17 cellular contexts compared by ENCODE assay signal in the genomic region with DNA sequence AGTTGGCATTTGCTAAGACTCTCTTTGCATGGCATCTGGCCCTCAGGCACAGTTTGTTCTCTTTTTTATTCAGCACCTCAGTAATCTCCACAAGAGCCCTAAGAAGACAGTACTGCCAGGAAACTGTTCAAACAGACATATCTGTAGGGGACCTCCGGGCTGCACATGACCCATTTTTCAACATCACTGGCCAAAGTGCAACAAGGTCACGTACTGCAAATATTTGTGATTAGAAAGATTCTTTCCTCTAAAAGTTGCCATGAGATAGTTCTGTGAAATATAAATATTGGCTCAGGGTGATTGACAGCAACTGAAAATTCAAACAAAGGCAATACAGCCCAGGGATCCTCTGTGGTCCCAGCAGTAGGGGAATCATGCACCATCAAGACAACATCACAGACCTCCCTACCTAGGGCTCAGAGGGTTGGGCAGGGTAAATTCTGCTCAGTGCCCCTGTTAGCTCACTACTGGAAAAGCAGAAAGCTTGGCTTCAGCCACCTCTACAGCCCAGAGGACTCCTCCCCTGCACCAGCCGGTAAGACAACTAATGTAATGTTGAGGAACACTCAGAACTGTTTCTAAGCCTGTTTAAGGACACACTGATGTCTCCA.
DNase-seq lines count a peak whose midpoint lies in the region; ATAC-seq, FAIRE-seq and TF ChIP-seq lines count a peak whose summit lies in the region.
"Had no signal": no experiment of that assay in that cellular context is flagged by ENCODE, and none has a peak within 500 bp of the region (broad histone marks: within the 10 kb centered on the region; RNA-seq: fewer than 3 reads in every experiment).

No MANE protein-coding gene starts in this region.

- no peak overlapping the region for H3K4me3 ChIP-seq in right atrium auricular region
- peak overlapping the region; percentile 1 to 56 (median 14); a peak in 4 of 6 replicates for H3K4me3 ChIP-seq in HepG2 (replicated peaks in 1 of 3; ENCODE audit: insufficient read depth in 1 of 3, low read depth in 2 of 3, low read length in 3 of 3)

- no peak overlapping the region for H3K4me3 Mint-ChIP-seq in WTC11
- H3K4me3 Mint-ChIP-seq: activated CD4-positive, alpha-beta memory T cell treated with anti-CD3 and anti-CD28 coated beads for 36 hours; T-helper 2 cell treated with Interferon-gamma antibody and Interleukin-4, amounts not matched to agents 5 μg/mL and 100 μg/mL, for 36 hours had no signal

- CTCF ChIA-PET in WTC11 (lab: Charles Lee) = no interaction called here
- CTCF ChIA-PET in HepG2 (lab: Yijun Ruan, JAX; ENCODE audit: low intra/inter-chr PET ratio, low total read pairs) = interaction anchor here (1.1 to 1.3 kb wide), 2 partner anchors 135 to 294 kb away, joined by 4 to 5 read pairs; no protein-coding TSS in a partner anchor

- H3K36me3 Mint-ChIP-seq in WTC11 = no peaks in the 10 kb centered on the region
- H3K36me3 Mint-ChIP-seq: activated CD4-positive, alpha-beta memory T cell treated with anti-CD3 and anti-CD28 coated beads for 36 hours had no signal

- H3K9ac ChIP-seq in HepG2 (ENCODE audit: insufficient read depth, low read depth, low read length) = peak overlapping the region; percentile 58

- H3K79me2 ChIP-seq in HepG2 (ENCODE audit: insufficient read depth, low read length) = no peaks in the 10 kb centered on the region

- no TSS peak for BruUV-seq in HepG2 (replicated peaks; lab: Mats Ljungman, UMichigan)

- FAIRE-seq in HepG2 (lab: Jason Lieb, UNC) = peak; percentile 83
- FAIRE-seq: D721Med, RCC 7860 had no signal

- peaks cover 19% of the 10 kb centered on the region for H3K4me1 Mint-ChIP-seq in WTC11

- WGBS in HepG2 (ENCODE audit: low lambda C conversion rate) = 0% methylated on average over 3 of the region's 3 CpGs

- H3K27me3 Mint-ChIP-seq in WTC11 (ENCODE audit: low read depth) = no peaks in the 10 kb centered on the region
- H3K27me3 Mint-ChIP-seq: activated CD4-positive, alpha-beta memory T cell treated with anti-CD3 and anti-CD28 coated beads for 36 hours had no signal

- in situ Hi-C loops in HepG2 (cut with HindIII; ENCODE audit: extremely low pct_ligation_motif_present, low pct_unique_long_range_greater_than_20kb) = loop anchor here (5.0 kb wide), 1 partner anchor 294 kb away; no protein-coding TSS in a partner anchor

- H3K4me2 ChIP-seq in HepG2 (ENCODE audit: low read depth, low read length) = peak overlapping the region; percentile 86

- no peak overlapping the region for H3K27ac Mint-ChIP-seq in WTC11
- H3K27ac Mint-ChIP-seq: activated CD4-positive, alpha-beta memory T cell treated with anti-CD3 and anti-CD28 coated beads for 36 hours; T-helper 2 cell treated with Interferon-gamma antibody and Interleukin-4, amounts not matched to agents 5 μg/mL and 100 μg/mL, for 36 hours had no signal

- H3K9me3 Mint-ChIP-seq in WTC11 = peaks cover 6% of the 10 kb centered on the region; the same call in 1 of the 2 replicates
- H3K9me3 Mint-ChIP-seq: activated CD4-positive, alpha-beta memory T cell treated with anti-CD3 and anti-CD28 coated beads for 36 hours had no signal

- intact Hi-C loops in Right ventricle myocardium superior (cut with DNase I) (loop anchor here (10.0 kb wide), 1 partner anchor 292 kb away; the partner anchor contains the start of gene BCL6), HepG2 (cut with micrococcal nuclease; ENCODE audit: unreplicated experiment) (loop anchor here (1.0 to 10.0 kb wide), 12 partner anchors 10 to 1008 kb away; partner anchors contain the start of genes BCL6 and LPP)

- TF ChIP-seq POLR2A in HepG2 (IDR thresholded peaks at IDR 0.05; ENCODE audit: insufficient read depth in 1 of 2, low read depth in 2 of 2, low read length in 2 of 2) = peak; percentile 46 to 62; a peak in 2 of 4 replicates

- H3K9me3 ChIP-seq in right atrium auricular region = no peaks in the 10 kb centered on the region
- no peaks in the 10 kb centered on the region for H3K9me3 ChIP-seq in HepG2 (ENCODE audit: low read length)
- H3K9me3 ChIP-seq: ascending aorta had no signal

- H3K4me1 ChIP-seq in right atrium auricular region (peaks cover 0 to 18% of the 10 kb centered on the region in 2 donors), HepG2 (ENCODE audit: insufficient read depth, low read length) (peaks cover 59% of the 10 kb centered on the region)

- H2AFZ ChIP-seq in HepG2 (ENCODE audit: low read length) = no peak overlapping the region

- peak; percentile 82 for ATAC-seq in Right ventricle myocardium superior (ENCODE audit: poor library complexity)
- peak; percentile 46; the same call in 1 of the 2 replicates for ATAC-seq in WTC11
- ATAC-seq in HepG2 = peak; percentile 98
- no peak for ATAC-seq in GM21529 (IDR thresholded peaks at IDR 0.05; ENCODE audit: unreplicated experiment)

- POLR2A ChIA-PET in WTC11 (lab: Charles Lee) (no interaction called here), HepG2 (lab: Yijun Ruan, JAX) (interaction anchor here (0.6 to 1.9 kb wide), 12 partner anchors 10 to 298 kb away, joined by 3 to 11 read pairs (median 4); partner anchors contain the start of gene BCL6)

- TF ChIP-seq RAD21 in HepG2 (CRISPR knock-in tag; IDR thresholded peaks at IDR 0.05) = peak; percentile 46

- no peaks in the 10 kb centered on the region for H4K20me1 ChIP-seq in HepG2 (ENCODE audit: insufficient read depth, low read length)

- H3K27me3 ChIP-seq in right atrium auricular region (no peaks in the 10 kb centered on the region), HepG2 (ENCODE audit: control insufficient read depth in 1 of 2, insufficient read depth in 2 of 2, low read length in 2 of 2) (no peaks in the 10 kb centered on the region)
- H3K27me3 ChIP-seq: ascending aorta, spleen had no signal

- TF ChIP-seq CTCF in right atrium auricular region (IDR thresholded peaks at IDR 0.05) (no peak), WTC11 (IDR thresholded peaks at IDR 0.05) (no peak), HepG2 (CRISPR knock-in tag; IDR thresholded peaks at IDR 0.05) (no peak; the same call in 1 of the 2 replicates)

- H3K36me3 ChIP-seq in right atrium auricular region (no peaks in the 10 kb centered on the region), HepG2 (replicated peaks in 1 of 2; ENCODE audit: control insufficient read depth in 1 of 2, insufficient read depth in 2 of 2, low read length in 2 of 2) (no peaks in the 10 kb centered on the region)
- H3K36me3 ChIP-seq: ascending aorta, spleen had no signal

- peak overlapping the region in 1 of 2 donors; percentile 77 for H3K27ac ChIP-seq in right atrium auricular region
- H3K27ac ChIP-seq in HepG2 (ENCODE audit: extremely low read length, insufficient read depth, low read length) = peak overlapping the region; percentile 82
- H3K27ac ChIP-seq: ascending aorta had no signal

- TF ChIP-seq EP300 in HepG2 (IDR thresholded peaks at IDR 0.05; ENCODE audit: low read depth in 2 of 2, low read length in 2 of 2) (peak; percentile 97 to 100), HepG2 (CRISPR knock-in tag; IDR thresholded peaks at IDR 0.05; ENCODE audit: borderline replicate concordance) (peak; percentile 99)

- DNase-seq in Right ventricle myocardium superior (no peak), right atrium auricular region (ENCODE audit: low spot score) (no peak), WTC11 (ENCODE audit: low spot score) (no peak), HepG2 (ENCODE audit: low spot score) (peak; percentile 99), cerebellum (ENCODE audit: low spot score) (no peak), HCEC 1CT (no peak), amygdala (lab: John Stamatoyannopoulos, UW) (no peak)
- DNase-seq: activated CD4-positive, alpha-beta memory T cell treated with anti-CD3 and anti-CD28 coated beads for 36 hours; MM.1S; nucleus accumbens; spleen; substantia nigra had no signal

TF ChIP-seq in WTC11, 78 proteins besides CTCF, POLR2A, EP300 and RAD21:
- peak; percentile 85 for TF ChIP-seq GABPB1 (CRISPR knock-in tag; IDR thresholded peaks at IDR 0.05)
- no peak for TF ChIP-seq GRHL2 (CRISPR knock-in tag; IDR thresholded peaks at IDR 0.05; ENCODE audit: insufficient replicate concordance, severe bottlenecking)

TF ChIP-seq in HepG2, 621 proteins besides CTCF, POLR2A, EP300 and RAD21 (continues in another document):
- TF ChIP-seq ATM (IDR thresholded peaks at IDR 0.05; ENCODE audit: borderline replicate concordance) (no peak), ZFP36 (IDR thresholded peaks at IDR 0.05; ENCODE audit: borderline replicate concordance, low read depth, low read length, partially characterized antibody) (peak; percentile 66), ZFX (CRISPR knock-in tag; IDR thresholded peaks at IDR 0.05; ENCODE audit: low read depth) (peak; percentile 29; the same call in 1 of the 2 replicates), AGO2 (optimal IDR thresholded peaks at IDR 0.05; ENCODE audit: low read depth, low read length) (no peak), CENPT (CRISPR knock-in tag; IDR thresholded peaks at IDR 0.05; ENCODE audit: low read depth) (no peak), SP140L (CRISPR knock-in tag; IDR thresholded peaks at IDR 0.05; ENCODE audit: borderline replicate concordance) (no peak), GTF2F1 (IDR thresholded peaks at IDR 0.05; ENCODE audit: low read length) (no peak), ZNF274 (CRISPR knock-in tag; IDR thresholded peaks at IDR 0.05) (no peak), HNRNPLL (IDR thresholded peaks at IDR 0.05; ENCODE audit: low read depth, low read length, poor library complexity, severe bottlenecking) (no peak), FLYWCH1 (CRISPR knock-in tag; IDR thresholded peaks at IDR 0.05) (no peak), REL (CRISPR knock-in tag; conservative IDR thresholded peaks at IDR 0.05) (no peak), SOX13 (IDR thresholded peaks at IDR 0.05) (peak; percentile 91), SOX13 (CRISPR knock-in tag; conservative IDR thresholded peaks at IDR 0.05 in 1 of 2, IDR thresholded peaks at IDR 0.05 in 1 of 2) (peak in 1 of 2 experiments; percentile 97; a peak in 2 of 4 replicates), MTF2 (CRISPR knock-in tag; IDR thresholded peaks at IDR 0.05; ENCODE audit: borderline replicate concordance) (no peak), KDM5A (IDR thresholded peaks at IDR 0.05; ENCODE audit: borderline replicate concordance, low read length) (peak; percentile 12; the same call in 1 of the 2 replicates), ZNF24 (IDR thresholded peaks at IDR 0.05) (peak; percentile 14; the same call in 1 of the 2 replicates), HNRNPH1 (optimal IDR thresholded peaks at IDR 0.05; ENCODE audit: low read depth, low read length) (no peak), ZNF616 (CRISPR knock-in tag; IDR thresholded peaks at IDR 0.05; ENCODE audit: low read depth) (no peak; the same call in 1 of the 2 replicates), ZSCAN25 (CRISPR knock-in tag; IDR thresholded peaks at IDR 0.05) (peak; percentile 46; the same call in 1 of the 2 replicates)
- TF ChIP-seq, protein P1, sequence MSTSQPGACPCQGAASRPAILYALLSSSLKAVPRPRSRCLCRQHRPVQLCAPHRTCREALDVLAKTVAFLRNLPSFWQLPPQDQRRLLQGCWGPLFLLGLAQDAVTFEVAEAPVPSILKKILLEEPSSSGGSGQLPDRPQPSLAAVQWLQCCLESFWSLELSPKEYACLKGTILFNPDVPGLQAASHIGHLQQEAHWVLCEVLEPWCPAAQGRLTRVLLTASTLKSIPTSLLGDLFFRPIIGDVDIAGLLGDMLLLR (CRISPR knock-in tag; IDR thresholded peaks at IDR 0.05) = no peak

Comparison
In these comparisons a context has a peak if more than half of its experiments do, and no peak if none do; other contexts are left out.
1. H3K4me3 ChIP-seq: peak in HepG2 (3 of 3); none in right atrium auricular region (0 of 2).